18 cellular contexts compared by ENCODE assay signal in genomic region chr20:63105211-63106107, GRCh38.
DNase-seq lines count a peak whose midpoint lies in the region; ATAC-seq and TF ChIP-seq lines count a peak whose summit lies in the region.
"Had no signal": no experiment of that assay in that cellular context is flagged by ENCODE, and none has a peak within 500 bp of the region (broad histone marks: within the 10 kb centered on the region; RNA-seq: fewer than 3 reads in every experiment).

No MANE protein-coding gene starts in this region.

- H2BK120ac ChIP-seq in neuronal stem cell (ENCODE audit: low read depth, low read length): no peak overlapping the region

- TF ChIP-seq CTCF in left ventricle myocardium inferior (IDR thresholded peaks at IDR 0.05; ENCODE audit: borderline replicate concordance) (no peak), RWPE2 (IDR thresholded peaks at IDR 0.05; ENCODE audit: poor library complexity, severe bottlenecking) (no peak)

- H2AK5ac ChIP-seq in neuronal stem cell (ENCODE audit: low read depth, low read length): no peak overlapping the region

- H3K79me1 ChIP-seq in neuronal stem cell (ENCODE audit: low read depth, low read length): no peaks in the 10 kb centered on the region

- no peaks in the 10 kb centered on the region for H3K36me3 ChIP-seq in left ventricle myocardium inferior
- H3K36me3 ChIP-seq in RWPE2 (ENCODE audit: low read depth): no peaks in the 10 kb centered on the region
- no peaks in the 10 kb centered on the region for H3K36me3 ChIP-seq in neuronal stem cell (replicated peaks in 1 of 2; ENCODE audit: control insufficient read depth in 2 of 2, insufficient read depth in 2 of 2, low read length in 2 of 2)
- H3K36me3 ChIP-seq in stomach smooth muscle (ENCODE audit: control insufficient read depth in 2 of 2, insufficient read depth in 2 of 2, low read length in 2 of 2): no peaks in the 10 kb centered on the region
- H3K36me3 ChIP-seq: SJSA1 had no signal

- H2BK5ac ChIP-seq in neuronal stem cell (ENCODE audit: low read length): no peak overlapping the region

- peaks cover 81% of the 10 kb centered on the region for H3K27me3 ChIP-seq in left ventricle myocardium inferior (ENCODE audit: low read depth)
- peaks cover 13% of the 10 kb centered on the region for H3K27me3 ChIP-seq in RWPE2 (ENCODE audit: insufficient read depth, poor library complexity, severe bottlenecking)
- peaks cover 14 to 28% (median 26%) of the 10 kb centered on the region in 3 experiments for H3K27me3 ChIP-seq in neuronal stem cell (ENCODE audit: control insufficient read depth in 3 of 3, insufficient read depth in 3 of 3, low read depth in 1 of 3, low read length in 3 of 3)
- H3K27me3 ChIP-seq in stomach smooth muscle (ENCODE audit: control insufficient read depth in 1 of 2, insufficient read depth in 2 of 2, low read length in 2 of 2): no peaks in the 10 kb centered on the region

- intact Hi-C loops in left ventricle myocardium superior (cut with micrococcal nuclease) (no loop called here), left ventricle myocardium inferior (cut with micrococcal nuclease) (no loop called here)

- H4K8ac ChIP-seq in neuronal stem cell (ENCODE audit: low read depth, low read length): no peak overlapping the region

- H3K9ac ChIP-seq in neuronal stem cell (ENCODE audit: low read depth, low read length, poor library complexity) (no peak overlapping the region), stomach smooth muscle (ENCODE audit: low read length in 2 of 2) (no peak overlapping the region)
- H3K9ac ChIP-seq: GM23248 had no signal

- no peak overlapping the region for H2BK15ac ChIP-seq in neuronal stem cell (ENCODE audit: low read length)

- peaks cover 12% of the 10 kb centered on the region for H3K4me1 ChIP-seq in left ventricle myocardium inferior
- no peaks in the 10 kb centered on the region for H3K4me1 ChIP-seq in RWPE2 (ENCODE audit: insufficient read depth, poor library complexity, severe bottlenecking)
- peaks cover 4 to 9% of the 10 kb centered on the region in 2 donors for H3K4me1 ChIP-seq in neuronal stem cell (ENCODE audit: control insufficient read depth in 2 of 2, insufficient read depth in 1 of 2, low read depth in 1 of 2, low read length in 2 of 2)
- H3K4me1 ChIP-seq in stomach smooth muscle (ENCODE audit: control insufficient read depth, insufficient read depth, low read length): peaks cover 25% of the 10 kb centered on the region

- ATAC-seq in left ventricle myocardium superior: no peak
- ATAC-seq in RWPE2 (ENCODE audit: low read depth): no peak
- ATAC-seq: A549 had no signal

- H3K4me3 ChIP-seq in left ventricle myocardium inferior (no peak overlapping the region), RWPE2 (ENCODE audit: severe bottlenecking) (no peak overlapping the region), neuronal stem cell (ENCODE audit: low read length in 2 of 2) (no peak overlapping the region), stomach smooth muscle (ENCODE audit: low read length in 2 of 2) (no peak overlapping the region)
- H3K4me3 ChIP-seq: A549, GM23248, SJSA1 had no signal

- no peak overlapping the region for H3K18ac ChIP-seq in neuronal stem cell (ENCODE audit: low read length)

- no peak overlapping the region for H3K23ac ChIP-seq in neuronal stem cell (ENCODE audit: low read depth, low read length, poor library complexity)

- H3K4ac ChIP-seq in neuronal stem cell (ENCODE audit: low read length): no peak overlapping the region

- peaks cover 29% of the 10 kb centered on the region for H3K9me3 ChIP-seq in left ventricle myocardium inferior (replicated peaks)
- peaks cover 4% of the 10 kb centered on the region for H3K9me3 ChIP-seq in RWPE2 (ENCODE audit: severe bottlenecking)
- peaks cover 0 to 2% of the 10 kb centered on the region in 2 donors for H3K9me3 ChIP-seq in neuronal stem cell (replicated peaks in 1 of 2; ENCODE audit: control insufficient read depth in 2 of 2, insufficient read depth in 1 of 2, low read depth in 1 of 2, low read length in 2 of 2)
- no peaks in the 10 kb centered on the region for H3K9me3 ChIP-seq in stomach smooth muscle (ENCODE audit: control insufficient read depth in 2 of 2, low read length in 2 of 2)
- H3K9me3 ChIP-seq: A549 had no signal

- H2BK12ac ChIP-seq in neuronal stem cell (ENCODE audit: low read length): no peak overlapping the region

- DNase-seq in left ventricle myocardium superior: peak; percentile 27
- DNase-seq in left ventricle myocardium inferior: no peak
- DNase-seq in RWPE2 (ENCODE audit: low spot score): peak; percentile 82
- no peak for DNase-seq in neuronal stem cell (ENCODE audit: low spot score)
- DNase-seq in NCI-H345 treated with DMSO at 0.1 percent for 48 hours (lab: John Stamatoyannopoulos, UW; ENCODE audit: unreplicated experiment): no peak
- no peak for DNase-seq in DMS53 (lab: John Stamatoyannopoulos, UW)
- DNase-seq: CD4-positive, alpha-beta memory T cell; H9; Karpas-422; NCI-H1694 treated with DMSO at 0.1 percent for 48 hours; NCI-H2081 treated with DMSO at 0.1 percent for 48 hours; NCI-H510A; NK-92 treated with Interleukin-12 subunit alpha and Interleukin-12 subunit beta, amount 100 ng/mL, for 24 hours had no signal

- no peak overlapping the region for H2AFZ ChIP-seq in neuronal stem cell (ENCODE audit: low read length)
- H2AFZ ChIP-seq: GM23248 had no signal

- H3K27ac ChIP-seq in left ventricle myocardium inferior (replicated peaks) (no peak overlapping the region), RWPE2 (ENCODE audit: poor library complexity, severe bottlenecking) (no peak overlapping the region), neuronal stem cell (replicated peaks; ENCODE audit: low read length) (no peak overlapping the region), stomach smooth muscle (ENCODE audit: low read length) (peak overlapping the region; percentile 31)
- H3K27ac ChIP-seq: A549, GM23248, RWPE1, SJSA1 had no signal

- H4K91ac ChIP-seq in neuronal stem cell (ENCODE audit: low read depth, low read length, poor library complexity): no peak overlapping the region

- peak overlapping the region; percentile 63 for H3K14ac ChIP-seq in neuronal stem cell (ENCODE audit: low read length)

- no CpG with 5 or more reads among the region's 32 CpGs for WGBS in neuronal stem cell (ENCODE audit: extremely low coverage in 2 of 2, insufficient read length in 2 of 2, insufficient replicate concordance in 1 of 2), 2 donors

- H3K4me2 ChIP-seq in neuronal stem cell (ENCODE audit: insufficient read depth, low read length, poor library complexity, severe bottlenecking): no peak overlapping the region
- H3K4me2 ChIP-seq: A549 had no signal

Comparison
In these comparisons a context has a peak if more than half of its experiments do, and no peak if none do; other contexts are left out.
1. DNase-seq: peak in left ventricle myocardium superior (single experiment) and RWPE2 (single experiment); none in left ventricle myocardium inferior (single experiment), neuronal stem cell (single experiment), NCI-H345 treated with DMSO at 0.1 percent for 48 hours (single experiment) and DMS53 (single experiment).